Comparison of ENCODE assay signal across 9 cellular contexts in the genomic region with DNA sequence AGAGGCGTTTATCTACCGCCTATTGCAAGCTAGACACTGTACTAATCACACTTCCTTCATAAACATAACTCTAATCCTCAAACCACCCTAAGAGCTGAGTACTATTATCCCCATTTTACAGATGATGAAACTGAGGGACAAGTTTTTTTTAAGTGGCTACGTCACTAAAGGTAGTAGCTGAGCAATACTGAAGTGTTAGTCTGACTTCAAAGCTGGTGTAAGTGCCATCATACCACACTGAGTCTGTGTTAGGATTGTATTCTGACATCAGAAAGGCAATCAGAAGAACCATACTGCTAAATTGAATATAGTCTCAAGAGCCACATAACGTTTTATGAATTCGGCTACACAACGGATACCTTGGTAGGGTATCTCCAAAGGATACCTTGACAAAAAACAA. TPM values are rescaled to one million over a fixed set of nuclear protein-coding genes. Genes with fewer than 3 reads are reported as not detected.
DNase-seq lines count a peak whose midpoint lies in the region; ATAC-seq and TF ChIP-seq lines count a peak whose summit lies in the region.
"Had no signal": no experiment of that assay in that cellular context is flagged by ENCODE, and none has a peak within 500 bp of the region (broad histone marks: within the 10 kb centered on the region; RNA-seq: fewer than 3 reads in every experiment).

No MANE protein-coding gene starts in this region.

- H3K4me3 ChIP-seq in right lobe of liver, result peak overlapping the region in 2 of 3 donors; percentile 76 to 77

- H3K27ac ChIP-seq in right lobe of liver, result peak overlapping the region in 2 of 3 donors; percentile 98 to 99

- intact Hi-C loops in right lobe of liver (cut with DNase I), result no loop called here

- peak overlapping the region; percentile 91 for H3K4me3 Mint-ChIP-seq in stimulated activated naive CD8-positive, alpha-beta T cell treated with anti-CD3 and anti-CD28 coated beads, Interleukin-15, Interleukin-2, amounts not matched to agents 100 ng/mL and 50 ng/mL, for 24 hours
- H3K4me3 Mint-ChIP-seq in activated naive CD8-positive, alpha-beta T cell treated with anti-CD3 and anti-CD28 coated beads for 36 hours, result peak overlapping the region; percentile 89

- 53% methylated on average over 6 of the region's 6 CpGs for WGBS in right lobe of liver (ENCODE audit: insufficient coverage, low coverage, low lambda C conversion rate, missing lambda C conversion rate)

- H3K27me3 ChIP-seq in right lobe of liver, result no peaks in the 10 kb centered on the region
- H3K27me3 ChIP-seq: foreskin keratinocyte had no signal

- no peak for ATAC-seq in stimulated activated naive CD8-positive, alpha-beta T cell treated with anti-CD3 and anti-CD28 coated beads, Interleukin-15, Interleukin-2, amounts not matched to agents 100 U/mL and 50 U/mL, for 24 hours
- no peak for ATAC-seq in right lobe of liver
- no peak for ATAC-seq in GM19467 (IDR thresholded peaks at IDR 0.05; ENCODE audit: unreplicated experiment)
- no peak for ATAC-seq in HG02885 (IDR thresholded peaks at IDR 0.05; ENCODE audit: poor library complexity, unreplicated experiment)
- ATAC-seq: foreskin keratinocyte had no signal

- no peaks in the 10 kb centered on the region for H3K36me3 ChIP-seq in right lobe of liver

- TF ChIP-seq CTCF in right lobe of liver (IDR thresholded peaks at IDR 0.05), result no peak
- TF ChIP-seq CTCF in GM13977 (IDR thresholded peaks at IDR 0.05; ENCODE audit: extremely low read depth, insufficient read depth, missing control alignments), result no peak

- no peaks in the 10 kb centered on the region for H3K9me3 ChIP-seq in right lobe of liver

- peaks cover 3% of the 10 kb centered on the region for H3K36me3 Mint-ChIP-seq in stimulated activated naive CD8-positive, alpha-beta T cell treated with anti-CD3 and anti-CD28 coated beads, Interleukin-15, Interleukin-2, amounts not matched to agents 100 ng/mL and 50 ng/mL, for 24 hours (ENCODE audit: low read depth)
- H3K36me3 Mint-ChIP-seq in activated naive CD8-positive, alpha-beta T cell treated with anti-CD3 and anti-CD28 coated beads for 36 hours, result peaks cover 10% of the 10 kb centered on the region

- peak overlapping the region; percentile 94 for H3K27ac Mint-ChIP-seq in stimulated activated naive CD8-positive, alpha-beta T cell treated with anti-CD3 and anti-CD28 coated beads, Interleukin-15, Interleukin-2, amounts not matched to agents 100 ng/mL and 50 ng/mL, for 24 hours
- H3K27ac Mint-ChIP-seq in activated naive CD8-positive, alpha-beta T cell treated with anti-CD3 and anti-CD28 coated beads for 36 hours, result peak overlapping the region; percentile 94

- in situ Hi-C loops in GM13977 (cut with MboI; ENCODE audit: low pct_unique_long_range_greater_than_20kb, low sequenced_read_pairs, unreplicated experiment), result no loop called here

- no peak for DNase-seq in stimulated activated naive CD8-positive, alpha-beta T cell treated with anti-CD3 and anti-CD28 coated beads, Interleukin-15, Interleukin-2, amounts not matched to agents 100 U/mL and 50 U/mL, for 24 hours
- no peak for DNase-seq in activated naive CD8-positive, alpha-beta T cell treated with anti-CD3 and anti-CD28 coated beads for 36 hours
- DNase-seq in right lobe of liver, result no peak
- no peak for DNase-seq in SHP77 (lab: John Stamatoyannopoulos, UW)
- no peak for DNase-seq in GM13977 (ENCODE audit: low spot score)

- no peak for TF ChIP-seq POLR2A in right lobe of liver (IDR thresholded peaks at IDR 0.05)

- peaks cover 0 to 28% (median 1%) of the 10 kb centered on the region in 4 donors for H3K4me1 ChIP-seq in right lobe of liver

- peaks cover 4% of the 10 kb centered on the region for H3K9me3 Mint-ChIP-seq in stimulated activated naive CD8-positive, alpha-beta T cell treated with anti-CD3 and anti-CD28 coated beads, Interleukin-15, Interleukin-2, amounts not matched to agents 100 ng/mL and 50 ng/mL, for 24 hours
- peaks cover 2% of the 10 kb centered on the region for H3K9me3 Mint-ChIP-seq in activated naive CD8-positive, alpha-beta T cell treated with anti-CD3 and anti-CD28 coated beads for 36 hours

- no peaks in the 10 kb centered on the region for H3K27me3 Mint-ChIP-seq in stimulated activated naive CD8-positive, alpha-beta T cell treated with anti-CD3 and anti-CD28 coated beads, Interleukin-15, Interleukin-2, amounts not matched to agents 100 ng/mL and 50 ng/mL, for 24 hours
- H3K27me3 Mint-ChIP-seq in activated naive CD8-positive, alpha-beta T cell treated with anti-CD3 and anti-CD28 coated beads for 36 hours, result no peaks in the 10 kb centered on the region

- peaks cover 58% of the 10 kb centered on the region for H3K4me1 Mint-ChIP-seq in stimulated activated naive CD8-positive, alpha-beta T cell treated with anti-CD3 and anti-CD28 coated beads, Interleukin-15, Interleukin-2, amounts not matched to agents 100 ng/mL and 50 ng/mL, for 24 hours (ENCODE audit: low read depth)
- H3K4me1 Mint-ChIP-seq in activated naive CD8-positive, alpha-beta T cell treated with anti-CD3 and anti-CD28 coated beads for 36 hours, result peaks cover 39% of the 10 kb centered on the region

RNA-seq across cellular contexts. Expression of a gene that starts 1.8 kb away (rescaled TPM):
- 10 to 100 TPM; 34.7 to 35.2 TPM for total RNA-seq in activated naive CD8-positive, alpha-beta T cell treated with anti-CD3 and anti-CD28 coated beads for 36 hours
- 10 to 100 TPM; 13.7 to 46.4 (median 19.0) TPM for total RNA-seq in right lobe of liver
